Comparison of ENCODE assay signal across 12 cellular contexts in the genomic region with DNA sequence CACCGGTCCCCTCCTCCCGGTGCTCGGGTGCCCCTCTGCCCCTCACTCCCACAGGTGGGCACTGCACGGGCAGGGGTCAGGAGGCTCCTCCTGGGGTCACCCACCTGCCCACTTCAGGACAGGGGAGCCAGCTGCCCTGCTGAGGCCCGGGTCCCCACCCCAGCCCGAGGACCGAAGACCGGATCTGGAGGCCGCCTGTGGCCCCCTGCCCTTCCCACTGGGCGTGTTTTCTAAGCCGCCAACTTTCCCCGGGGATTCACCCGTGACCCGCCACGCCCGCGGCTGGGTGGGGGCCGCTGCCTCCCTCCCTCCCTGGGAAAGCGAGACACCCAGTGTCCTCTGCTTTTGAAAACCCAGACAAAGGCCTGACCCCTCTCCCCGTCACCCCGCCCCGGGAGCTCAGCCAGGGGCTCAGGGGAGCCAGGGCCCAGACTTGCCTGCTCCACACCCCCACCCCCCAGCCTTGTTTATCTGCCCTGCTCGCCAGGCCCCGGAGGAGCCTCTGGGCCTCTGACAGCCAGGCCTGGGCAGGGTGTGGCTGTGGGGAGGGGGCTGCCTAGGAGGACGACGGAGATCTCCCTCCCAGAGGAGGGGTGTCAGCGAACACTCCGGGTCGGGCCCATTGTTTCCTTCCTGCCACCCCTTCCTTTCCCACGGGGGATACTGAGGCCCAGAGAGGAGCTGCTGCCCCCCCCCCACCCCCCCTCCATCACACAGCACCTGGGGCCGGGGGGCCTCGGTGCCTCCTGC. TPM values are rescaled to one million over a fixed set of nuclear protein-coding genes. Genes with fewer than 3 reads are reported as not detected.
A peak's percentile ranks its signal among the peaks of the same experiment; 100 is the strongest.
DNase-seq lines count a peak whose midpoint lies in the region; ATAC-seq, FAIRE-seq and TF ChIP-seq lines count a peak whose summit lies in the region.
"Had no signal": no experiment of that assay in that cellular context is flagged by ENCODE, and none has a peak within 500 bp of the region (broad histone marks: within the 10 kb centered on the region; RNA-seq: fewer than 3 reads in every experiment).

No MANE protein-coding gene starts in this region.

- H3K4me1 ChIP-seq in ES-I3 (ENCODE audit: insufficient read depth, low read length), result peaks cover 9% of the 10 kb centered on the region; the same call in 1 of the 2 replicates
- H3K4me1 ChIP-seq in kidney (ENCODE audit: control insufficient read depth in 1 of 2, insufficient read depth in 1 of 2, low read depth in 1 of 2, low read length in 2 of 2), result no peaks in the 10 kb centered on the region

- H3K27me3 Mint-ChIP-seq in chondrocyte (ENCODE audit: low read depth), result no peaks in the 10 kb centered on the region

- H3K9me3 ChIP-seq in ES-I3 (ENCODE audit: control insufficient read depth, insufficient read depth, low read length) (0 out of 2 replicates have a peak, but pooled peaks cover under 1% of the 10 kb centered on the region), kidney (ENCODE audit: control insufficient read depth in 1 of 2, low read length in 2 of 2) (no peaks in the 10 kb centered on the region)

- intact Hi-C loops in kidney (cut with DNase I), result no loop called here

- peak overlapping the region; percentile 52; the same call in 1 of the 2 replicates for H3K9ac ChIP-seq in ES-I3 (ENCODE audit: low read depth, low read length)
- no peak overlapping the region for H3K9ac ChIP-seq in kidney (ENCODE audit: low read length in 2 of 2)

- peak overlapping the region in 1 of 2 donors; percentile 37 for H3K4me3 ChIP-seq in kidney (ENCODE audit: low read length in 2 of 2)

- FAIRE-seq in kidney (lab: Jason Lieb, UNC) (no peak), urothelium cell line (lab: Jason Lieb, UNC) (no peak)

- H3K9me3 Mint-ChIP-seq in chondrocyte (ENCODE audit: low read depth), result no peaks in the 10 kb centered on the region

- H3K4me3 Mint-ChIP-seq in chondrocyte (ENCODE audit: unreplicated experiment), result peak overlapping the region; percentile 73
- H3K4me3 Mint-ChIP-seq: CD8-positive, alpha-beta T cell had no signal

- no peak for DNase-seq in chondrocyte (ENCODE audit: low spot score)
- DNase-seq in kidney, result no peak
- DNase-seq in retina, result peak; percentile 58
- no peak for DNase-seq in urothelium cell line (ENCODE audit: low spot score)
- DNase-seq in AML-193 (lab: John Stamatoyannopoulos, UW), result no peak
- DNase-seq: activated CD4-positive, CD25-positive, alpha-beta regulatory T cell; CD8-positive, alpha-beta T cell; islet precursor cell had no signal

- H3K36me3 ChIP-seq in ES-I3 (ENCODE audit: insufficient read depth, low read length) (no peaks in the 10 kb centered on the region), kidney (ENCODE audit: control insufficient read depth in 1 of 2, insufficient read depth in 2 of 2, low read length in 2 of 2) (no peaks in the 10 kb centered on the region)

- TF ChIP-seq CTCF in chondrocyte (IDR thresholded peaks at IDR 0.05), result no peak
- TF ChIP-seq CTCF in kidney (IDR thresholded peaks at IDR 0.05; ENCODE audit: borderline replicate concordance, extremely low read depth, insufficient read depth), result no peak

- H3K36me3 Mint-ChIP-seq in chondrocyte (ENCODE audit: low read depth), result peaks cover 3% of the 10 kb centered on the region
- H3K36me3 Mint-ChIP-seq: CD8-positive, alpha-beta T cell had no signal

- H3K27ac Mint-ChIP-seq in chondrocyte (ENCODE audit: unreplicated experiment), result peak overlapping the region; percentile 87
- H3K27ac Mint-ChIP-seq: CD8-positive, alpha-beta T cell had no signal

- peak overlapping the region; percentile 9 to 13 for H3K27ac ChIP-seq in kidney (ENCODE audit: low read depth in 2 of 2, low read length in 2 of 2)

- H3K4me1 Mint-ChIP-seq in chondrocyte (ENCODE audit: low read depth), result peaks cover 28% of the 10 kb centered on the region

- ATAC-seq in HG03280 (IDR thresholded peaks at IDR 0.05; ENCODE audit: unreplicated experiment), result no peak
- ATAC-seq in GM18502 (IDR thresholded peaks at IDR 0.05; ENCODE audit: poor library complexity, unreplicated experiment), result no peak
- ATAC-seq: CD8-positive, alpha-beta T cell had no signal

RNA-seq across cellular contexts. Expression of gene PALM, which starts 1.4 kb away (rescaled TPM):
- total RNA-seq in chondrocyte (166 to 182 TPM (median 175 TPM) in 3 replicates), kidney (49.4 TPM)
- polyA plus RNA-seq in kidney (ENCODE audit: insufficient read depth, low read depth, low replicate concordance), result 92.3 TPM
- total RNA-seq: CD8-positive, alpha-beta T cell had no signal

RNA-seq across cellular contexts. Expression of gene PRSS57, which starts 14.9 kb away (rescaled TPM):
- total RNA-seq in chondrocyte (not detected in 3 replicates), kidney (not detected)
- polyA plus RNA-seq in kidney (ENCODE audit: insufficient read depth, low read depth, low replicate concordance), result not detected
- total RNA-seq: CD8-positive, alpha-beta T cell; LHCN-M2 had no signal

RNA-seq across cellular contexts. Expression of gene FSTL3, which starts 33.9 kb away (rescaled TPM):
- total RNA-seq in chondrocyte (267 to 316 TPM (median 312 TPM) in 3 replicates), kidney (63.0 TPM)
- polyA plus RNA-seq in kidney (ENCODE audit: insufficient read depth, low read depth, low replicate concordance), result 23.9 TPM

RNA-seq across cellular contexts. Expression of gene MISP, which starts 40.8 kb away (rescaled TPM):
- total RNA-seq in chondrocyte (1.5 to 2.2 TPM (median 1.6 TPM) in 3 replicates), kidney (17.8 TPM)
- polyA plus RNA-seq in kidney (ENCODE audit: insufficient read depth, low read depth, low replicate concordance), result 19.6 TPM
- total RNA-seq: CD8-positive, alpha-beta T cell had no signal

RNA-seq across cellular contexts. Expression of gene RNF126, which starts 47.1 kb away (rescaled TPM):
- 29.3 to 36.3 TPM (median 29.5 TPM) in 3 replicates for total RNA-seq in chondrocyte
- total RNA-seq in kidney, result 38.0 TPM
- 33.3 TPM for polyA plus RNA-seq in kidney (ENCODE audit: insufficient read depth, low read depth, low replicate concordance)
